In genomic region chr10:93088466-93088865, GRCh38 we compare ENCODE assay signal across 22 cellular contexts. TPM values are rescaled to one million over a fixed set of nuclear protein-coding genes. Genes with fewer than 3 reads are reported as not detected.
DNase-seq lines count a peak whose midpoint lies in the region; TF ChIP-seq lines count a peak whose summit lies in the region.
"Had no signal": no experiment of that assay in that cellular context is flagged by ENCODE, and none has a peak within 500 bp of the region (broad histone marks: within the 10 kb centered on the region; RNA-seq: fewer than 3 reads in every experiment).

No MANE protein-coding gene starts in this region.

- no CpG with 5 or more reads among the region's 4 CpGs for WGBS in mesendoderm (ENCODE audit: extremely low coverage, insufficient coverage, low lambda C conversion rate)

- no peaks in the 10 kb centered on the region for H3K79me1 ChIP-seq in mesendoderm (ENCODE audit: low read length)

- no peak overlapping the region for H3K4me2 ChIP-seq in mesendoderm (ENCODE audit: low read length)

- H3K4me1 ChIP-seq in colonic mucosa (no peaks in the 10 kb centered on the region), mesendoderm (ENCODE audit: control insufficient read depth, low read depth, low read length) (peaks cover 4% of the 10 kb centered on the region)
- H3K4me1 ChIP-seq: Peyer's patch had no signal

- H2AK5ac ChIP-seq in mesendoderm (ENCODE audit: low read length): peak overlapping the region; percentile 84

- no peak overlapping the region for H3K9ac ChIP-seq in colonic mucosa (ENCODE audit: low read depth in 2 of 2, low read length in 2 of 2)
- peak overlapping the region; percentile 16 for H3K9ac ChIP-seq in mesendoderm (ENCODE audit: low read length)

- no peak for TF ChIP-seq CTCF in colonic mucosa (IDR thresholded peaks at IDR 0.05)

- H3K36me3 ChIP-seq in colonic mucosa (no peaks in the 10 kb centered on the region), mesendoderm (ENCODE audit: control insufficient read depth, insufficient read depth, low read length) (no peaks in the 10 kb centered on the region)
- H3K36me3 ChIP-seq: Peyer's patch had no signal

- H4K5ac ChIP-seq in mesendoderm (ENCODE audit: low read length): no peak overlapping the region

- intact Hi-C loops in colonic mucosa (cut with DNase I): no loop called here

- H3K9me3 ChIP-seq in colonic mucosa: no peaks in the 10 kb centered on the region
- H3K9me3 ChIP-seq: Peyer's patch had no signal

- peak overlapping the region; percentile 59 for H3K56ac ChIP-seq in mesendoderm (ENCODE audit: low read length)

- no peak overlapping the region for H3K4ac ChIP-seq in mesendoderm (ENCODE audit: low read depth, low read length)

- H3K23ac ChIP-seq in mesendoderm (ENCODE audit: low read length): no peak overlapping the region

- DNase-seq in activated effector memory CD4-positive, alpha-beta T cell treated with anti-CD3 and anti-CD28 coated beads, Interleukin-2, amount 50 U/mL, for 16 hours: peak; percentile 31
- DNase-seq in activated effector memory CD4-positive, alpha-beta T cell treated with Interleukin-2 at 50 U/mL for 16 hours: no peak
- DNase-seq in colonic mucosa (peak; percentile 9), mesendoderm (no peak), GOT3 (lab: John Stamatoyannopoulos, UW) (no peak), CD1c-positive myeloid dendritic cell (ENCODE audit: extremely low spot score) (no peak), COLO668 (lab: John Stamatoyannopoulos, UW; ENCODE audit: unreplicated experiment) (no peak)
- DNase-seq: DMS53, GDM1, H7, HFFc6, Karpas-422, MV-4-11, NCI-H1694, NCI-H2081, NCI-H2171 treated with DMSO at 0.1 percent for 48 hours, NCI-H524 treated with DMSO at 0.1 percent for 48 hours, Peyer's patch had no signal

- H4K8ac ChIP-seq in mesendoderm (ENCODE audit: low read depth, low read length): no peak overlapping the region

- no peak overlapping the region for H2BK15ac ChIP-seq in mesendoderm (replicated peaks; ENCODE audit: low read depth)

- H3K79me2 ChIP-seq in mesendoderm (ENCODE audit: control insufficient read depth, insufficient read depth, low read length): no peaks in the 10 kb centered on the region

- H3K27ac ChIP-seq in colonic mucosa: no peak overlapping the region
- H3K27ac ChIP-seq in mesendoderm (ENCODE audit: low read depth, low read length): no peak overlapping the region
- H3K27ac ChIP-seq: C4-2B, Peyer's patch had no signal

- H2BK5ac ChIP-seq in mesendoderm (ENCODE audit: low read length): peak overlapping the region; percentile 78

- H3K27me3 ChIP-seq in colonic mucosa: no peaks in the 10 kb centered on the region
- no peaks in the 10 kb centered on the region for H3K27me3 ChIP-seq in mesendoderm (ENCODE audit: insufficient read depth, low read length, poor library complexity)
- H3K27me3 ChIP-seq: Peyer's patch had no signal

- H3K4me3 ChIP-seq in colonic mucosa: no peak overlapping the region
- H3K4me3 ChIP-seq in mesendoderm (ENCODE audit: low read length): no peak overlapping the region
- H3K4me3 ChIP-seq: Peyer's patch had no signal

- no peak overlapping the region for H2BK120ac ChIP-seq in mesendoderm (ENCODE audit: low read depth, low read length)

- peak overlapping the region; percentile 8 for H3K18ac ChIP-seq in mesendoderm (ENCODE audit: low read length)

RNA-seq across cellular contexts. Expression of gene CYP26A1, which starts 14.8 kb away (rescaled TPM):
- not detected for total RNA-seq in colonic mucosa
- polyA plus RNA-seq in mesendoderm (2013, experiment 1 of 2): 49.3 TPM
- polyA plus RNA-seq in mesendoderm (2013, experiment 2 of 2): 50.0 TPM
- total RNA-seq: HFFc6, M059J, OCI-LY7, Peyer's patch had no signal
- polyA plus RNA-seq: IgD-negative memory B cell had no signal

RNA-seq across cellular contexts. Expression of gene CYP26C1, which starts 27.9 kb away (rescaled TPM):
- not detected for total RNA-seq in colonic mucosa
- polyA plus RNA-seq in mesendoderm (2013, experiment 1 of 2): 0.10 TPM
- polyA plus RNA-seq in mesendoderm (2013, experiment 2 of 2): 0.08 TPM
- total RNA-seq: M059J, Peyer's patch had no signal
- polyA plus RNA-seq: IgD-negative memory B cell had no signal

Comparison
In these comparisons a context has a peak if more than half of its experiments do, and no peak if none do; other contexts are left out.
1. DNase-seq: peak in activated effector memory CD4-positive, alpha-beta T cell treated with anti-CD3 and anti-CD28 coated beads, Interleukin-2, amount 50 U/mL, for 16 hours (single experiment) and colonic mucosa (single experiment); none in activated effector memory CD4-positive, alpha-beta T cell treated with Interleukin-2 at 50 U/mL for 16 hours (single experiment), mesendoderm (single experiment), GOT3 (single experiment), CD1c-positive myeloid dendritic cell (single experiment) and COLO668 (single experiment).